In the genomic region with DNA sequence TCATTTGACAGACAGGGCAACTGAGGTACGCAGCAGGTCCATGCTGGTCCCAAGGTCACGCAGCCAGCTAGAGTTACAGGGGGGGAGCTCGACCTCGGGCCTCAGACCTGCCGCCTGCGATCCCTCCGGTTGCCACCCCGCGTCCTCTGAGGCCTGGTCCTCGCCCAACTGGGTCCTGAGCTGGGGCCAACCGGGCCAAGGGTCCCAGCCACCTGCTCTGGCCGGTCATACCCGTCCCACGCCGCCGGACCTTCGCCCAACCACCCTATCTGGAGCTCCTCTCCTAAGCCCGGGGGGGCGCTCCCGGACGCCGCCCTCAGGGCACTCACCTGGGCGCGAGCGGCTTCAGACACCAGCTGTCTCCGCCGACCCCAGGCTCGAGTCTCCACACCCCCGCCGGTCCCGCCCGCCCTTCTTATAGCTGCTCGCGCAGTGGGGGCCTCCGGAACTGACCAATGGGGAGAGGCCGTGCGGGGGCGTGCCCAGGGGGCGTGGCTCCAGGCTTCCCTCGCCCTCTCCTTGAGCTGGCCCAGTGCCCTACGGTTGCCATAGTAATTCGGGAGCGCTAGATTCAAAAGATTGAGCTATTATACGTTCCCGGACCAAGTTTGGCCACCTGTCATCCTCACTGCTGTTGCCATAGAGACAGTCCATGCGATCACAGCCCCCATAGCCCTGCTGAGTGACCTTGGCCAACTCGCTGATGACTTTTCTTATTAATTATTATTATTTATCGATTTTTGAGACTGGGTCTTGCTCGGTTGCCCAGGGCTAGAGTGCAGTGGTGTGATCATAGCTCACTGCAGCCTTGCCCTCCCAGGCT, we compare ENCODE assay signal across 8 cellular contexts. TPM values are rescaled to one million over a fixed set of nuclear protein-coding genes. Genes with fewer than 3 reads are reported as not detected.
DNase-seq lines count a peak whose midpoint lies in the region; ATAC-seq and TF ChIP-seq lines count a peak whose summit lies in the region.

TSS of gene PLIN5 (minus strand) at position 389 of the 823 bp plus-strand sequence. CDS start 1,150 bp downstream, outside the sequence.

- no peaks in the 10 kb centered on the region for H3K9me3 Mint-ChIP-seq in activated B cell treated with CpG ODN at 0.5 μM for 24 hours

- no peak within 1 kb of the TSS for H3K27ac Mint-ChIP-seq in activated B cell treated with CpG ODN at 0.5 μM for 24 hours

- peaks cover 19% of the 10 kb centered on the region for H3K27me3 Mint-ChIP-seq in activated B cell treated with CpG ODN at 0.5 μM for 24 hours

- WGBS in right lobe of liver (ENCODE audit: insufficient coverage, low coverage, low lambda C conversion rate, missing lambda C conversion rate): 10% methylated on average over 9 of the region's 49 CpGs

- peaks cover 10% of the 10 kb centered on the region for H3K4me1 Mint-ChIP-seq in activated B cell treated with CpG ODN at 0.5 μM for 24 hours

- POLR2A ChIA-PET in activated B cell treated with CpG ODN at 0.5 μM for 24 hours (lab: Charles Lee): no interaction called here

- intact Hi-C loops in activated B cell treated with CpG ODN at 0.5 μM for 24 hours (cut with micrococcal nuclease): no loop called here
- intact Hi-C loops in right lobe of liver (cut with DNase I): no loop called here

- no peak within 1 kb of the TSS for H3K4me3 Mint-ChIP-seq in activated B cell treated with CpG ODN at 0.5 μM for 24 hours

- DNase-seq in GM03348 (ENCODE audit: low spot score) (peak; percentile 69), NCI-H2081 treated with DMSO at 0.1 percent for 48 hours (lab: John Stamatoyannopoulos, UW) (peak; percentile 29), activated B cell treated with CpG ODN at 0.5 μM for 24 hours (peak; percentile 32), dermis blood vessel endothelial cell (peak; percentile 73), right lobe of liver (peak; percentile 94 to 98 (median 97)), kidney glomerular epithelial cell (lab: John Stamatoyannopoulos, UW) (no peak)
- DNase-seq in stimulated activated CD4-positive, alpha-beta T cell treated with anti-CD3 and anti-CD28 coated beads, TNF-alpha, amount 100 ng/mL, for 24 hours (ENCODE audit: low read depth in 3 of 3): peak in 2 of 3 experiments; percentile 5 to 48

- no peaks in the 10 kb centered on the region for H3K27me3 ChIP-seq in right lobe of liver

- no peaks in the 10 kb centered on the region for H3K36me3 Mint-ChIP-seq in activated B cell treated with CpG ODN at 0.5 μM for 24 hours (ENCODE audit: low read depth)

- ATAC-seq in activated B cell treated with CpG ODN at 0.5 μM for 24 hours (ENCODE audit: low read depth) (peak; percentile 74), right lobe of liver (peak; percentile 45 to 75 (median 65)), HG03354 (IDR thresholded peaks at IDR 0.05; ENCODE audit: poor library complexity, severe bottlenecking, unreplicated experiment) (no peak)

- peak within 1 kb of the TSS in 2 of 3 donors; percentile 70 to 81 for H3K4me3 ChIP-seq in right lobe of liver

- peaks cover 0 to 42% (median 0%) of the 10 kb centered on the region in 4 donors for H3K4me1 ChIP-seq in right lobe of liver

- TF ChIP-seq POLR2A in right lobe of liver (IDR thresholded peaks at IDR 0.05): peak; percentile 79

- H3K27ac ChIP-seq in right lobe of liver: peak within 1 kb of the TSS in 2 of 3 donors; percentile 77 to 87

- H3K36me3 ChIP-seq in right lobe of liver: peaks cover 0 to 3% (median 1%) of the 10 kb centered on the region in 4 donors

- TF ChIP-seq CTCF in activated B cell treated with CpG ODN at 0.5 μM for 24 hours (IDR thresholded peaks at IDR 0.05): no peak
- TF ChIP-seq CTCF in right lobe of liver (IDR thresholded peaks at IDR 0.05): peak in 2 of 4 donors; percentile 3 to 13

- CTCF ChIA-PET in activated B cell treated with CpG ODN at 0.5 μM for 24 hours (lab: Charles Lee): interaction anchor here (0.8 to 1.4 kb wide), 2 partner anchors 10 to 12 kb away, joined by 3 to 6 read pairs; no protein-coding TSS in a partner anchor

- H3K9me3 ChIP-seq in right lobe of liver: no peaks in the 10 kb centered on the region

RNA-seq across cellular contexts. Expression of gene PLIN5, which starts in this region (rescaled TPM):
- 0.17 and 0.33 TPM in 2 replicates for total RNA-seq in activated B cell treated with CpG ODN at 0.5 μM for 24 hours
- total RNA-seq in dermis blood vessel endothelial cell: 4.7 and 11.7 TPM in 2 replicates
- total RNA-seq in right lobe of liver: 100 to 1,000 TPM in 4 of 6 experiments, 10 to 100 TPM in 2; 35.0 to 149 (median 117) TPM

Comparison
In these comparisons a context has a peak if more than half of its experiments do, and no peak if none do; other contexts are left out.
1. Peak in DNase-seq and ATAC-seq in activated B cell treated with CpG ODN at 0.5 μM for 24 hours; RNA of the gene not detected or under 1 TPM.